Comparison of ENCODE assay signal across 8 cellular contexts in the genomic region with DNA sequence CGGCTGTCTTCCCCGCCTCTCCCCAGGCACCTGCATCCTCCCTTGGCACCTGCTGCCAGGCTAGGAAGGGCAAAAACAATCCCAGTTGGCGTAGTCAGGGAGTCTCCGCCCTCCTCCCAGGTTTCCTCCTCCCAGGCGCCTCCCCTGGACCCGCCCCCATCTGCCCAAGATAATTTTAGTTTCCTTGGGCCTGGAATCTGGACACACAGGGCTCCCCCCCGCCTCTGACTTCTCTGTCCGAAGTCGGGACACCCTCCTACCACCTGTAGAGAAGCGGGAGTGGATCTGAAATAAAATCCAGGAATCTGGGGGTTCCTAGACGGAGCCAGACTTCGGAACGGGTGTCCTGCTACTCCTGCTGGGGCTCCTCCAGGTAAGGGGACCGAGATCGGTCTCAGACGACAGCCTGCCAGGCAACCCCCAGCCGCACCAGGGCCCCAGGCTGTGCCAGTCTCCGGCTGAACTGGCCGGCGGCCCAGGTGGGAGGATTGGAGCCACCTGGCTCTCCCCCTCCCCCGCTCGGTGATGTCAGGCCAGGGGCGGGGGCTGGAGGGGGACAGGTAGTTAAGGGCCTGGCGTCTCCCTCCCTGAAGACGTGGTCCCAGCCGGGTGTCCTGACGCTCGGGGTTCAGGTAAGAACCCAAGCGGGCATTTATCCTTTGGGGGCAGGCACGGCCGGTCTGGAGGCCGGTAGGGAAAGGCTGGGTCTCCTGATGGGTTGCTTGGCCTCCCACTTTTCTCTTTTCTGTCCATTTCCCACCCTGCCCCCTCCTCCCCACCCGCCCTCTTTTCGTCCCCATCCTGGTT. TPM values are rescaled to one million over a fixed set of nuclear protein-coding genes. Genes with fewer than 3 reads are reported as not detected.
A peak's percentile ranks its signal among the peaks of the same experiment; 100 is the strongest.
DNase-seq lines count a peak whose midpoint lies in the region; ATAC-seq, FAIRE-seq and TF ChIP-seq lines count a peak whose summit lies in the region.

TSS of gene GRB7 (plus strand) at position 178 of the 807 bp plus-strand sequence. CDS start 4,364 bp downstream, outside the sequence.

- peak within 1 kb of the TSS; percentile 47 for H3K4me3 ChIP-seq in GM12878

- H3K27me3 ChIP-seq in CD4-positive, alpha-beta T cell (ENCODE audit: control insufficient read depth, insufficient read depth, low read length), result peaks cover 10% of the 10 kb centered on the region
- H3K27me3 ChIP-seq in GM12878 (replicated peaks in 1 of 2; ENCODE audit: control insufficient read depth in 2 of 2, insufficient read depth in 2 of 2, low read length in 1 of 2), result peaks cover 0 to 2% of the 10 kb centered on the region in 2 experiments; a peak in 2 of 4 replicates

- SMC1A ChIA-PET in GM12878 (lab: Charles Lee; ENCODE audit: uncharacterized antibody, unreplicated experiment), result interaction anchor here (0.9 kb wide), 1 partner anchor 54 kb away, joined by 3 read pairs; no protein-coding TSS in a partner anchor

- H3K4me1 ChIP-seq in GM12878 (ENCODE audit: control insufficient read depth, insufficient read depth, low read length), result peaks cover 10% of the 10 kb centered on the region

- TF ChIP-seq RAD21 in GM12878 (IDR thresholded peaks at IDR 0.05; ENCODE audit: insufficient read depth, low read depth, low read length), result no peak

- TF ChIP-seq POLR2A in GM12878 (IDR thresholded peaks at IDR 0.05; ENCODE audit: low read depth, low read length), result no peak

- H3K79me2 ChIP-seq in GM12878 (ENCODE audit: control insufficient read depth, insufficient read depth, low read length), result no peaks in the 10 kb centered on the region

- H3K9me3 ChIP-seq in CD4-positive, alpha-beta T cell (ENCODE audit: control insufficient read depth, low read length), result no peaks in the 10 kb centered on the region
- no peaks in the 10 kb centered on the region for H3K9me3 ChIP-seq in GM12878 (replicated peaks; ENCODE audit: control insufficient read depth, insufficient read depth, low read length)

- 8% methylated on average over 21 of the region's 34 CpGs for WGBS in GM12878 (ENCODE audit: insufficient coverage, insufficient replicate concordance, low lambda C conversion rate, missing lambda C conversion rate)

- RAD21 ChIA-PET in GM12878 (lab: Charles Lee; ENCODE audit: unreplicated experiment), result no interaction called here

- H3K27ac ChIP-seq in CD4-positive, alpha-beta T cell (ENCODE audit: low read depth, low read length), result no peak within 1 kb of the TSS
- H3K27ac ChIP-seq in GM12878 (ENCODE audit: control insufficient read depth, insufficient read depth), result no peak within 1 kb of the TSS

- peaks cover 6% of the 10 kb centered on the region for H3K4me1 Mint-ChIP-seq in CD4-positive, alpha-beta T cell (ENCODE audit: low read depth)
- peaks cover 26% of the 10 kb centered on the region for H3K4me1 Mint-ChIP-seq in type B pancreatic cell (ENCODE audit: unreplicated experiment)

- intact Hi-C loops in CD4-positive, alpha-beta T cell (cut with DNase I, micrococcal nuclease), result no loop called here
- intact Hi-C loops in GM12878 (cut with micrococcal nuclease; ENCODE audit: unreplicated experiment), result no loop called here

- peak within 1 kb of the TSS; percentile 54 for H2AFZ ChIP-seq in GM12878 (ENCODE audit: control insufficient read depth, low read depth, low read length)

- peak within 1 kb of the TSS; percentile 93 for H3K4me3 Mint-ChIP-seq in CD4-positive, alpha-beta T cell
- peak within 1 kb of the TSS; percentile 97 for H3K4me3 Mint-ChIP-seq in type B pancreatic cell

- BruUV-seq in GM12878 (replicated peaks; lab: Mats Ljungman, UMichigan), result no TSS peak

- in situ Hi-C loops in GM12878 (cut with MboI), result no loop called here

- no peak for TF ChIP-seq EP300 in GM12878 (IDR thresholded peaks at IDR 0.05; ENCODE audit: borderline replicate concordance in 1 of 2, control insufficient read depth in 1 of 2, low read depth in 2 of 2, low read length in 2 of 2)

- H3K27me3 Mint-ChIP-seq in CD4-positive, alpha-beta T cell, result peaks cover 20% of the 10 kb centered on the region
- peaks cover 40% of the 10 kb centered on the region for H3K27me3 Mint-ChIP-seq in type B pancreatic cell

- TF ChIP-seq CTCF in CD4-positive, alpha-beta T cell (IDR thresholded peaks at IDR 0.05), result no peak
- TF ChIP-seq CTCF in GM12878 (IDR thresholded peaks at IDR 0.05 in 2 of 3, conservative IDR thresholded peaks at IDR 0.05 in 1 of 3; ENCODE audit: control insufficient read depth in 2 of 3, extremely low read depth in 1 of 3, insufficient read depth in 1 of 3, low read depth in 3 of 3, low read length in 3 of 3) (no peak), type B pancreatic cell (conservative IDR thresholded peaks at IDR 0.05) (no peak)

- no peak for FAIRE-seq in GM12878 (lab: Jason Lieb, UNC)

- no peak for DNase-seq in CD4-positive, alpha-beta T cell
- DNase-seq in NCI-H1436 treated with DMSO at 0.1 percent for 48 hours (lab: John Stamatoyannopoulos, UW) (peak; percentile 38), GM12878 (ENCODE audit: low read depth, low spot score) (no peak), kidney glomerular epithelial cell (lab: John Stamatoyannopoulos, UW) (peak; percentile 61), type B pancreatic cell (ENCODE audit: extremely low spot score, unreplicated experiment) (no peak)
- DNase-seq in effector CD8-positive, alpha-beta T cell (lab: John Stamatoyannopoulos, UW), result no peak

- CTCF ChIA-PET in CD4-positive, alpha-beta T cell (lab: Charles Lee), result no interaction called here
- CTCF ChIA-PET in GM12878 (lab: Yijun Ruan, JAX), result no interaction called here

- no peaks in the 10 kb centered on the region for H4K20me1 ChIP-seq in GM12878 (ENCODE audit: control insufficient read depth, insufficient read depth)

- H3K27ac Mint-ChIP-seq in CD4-positive, alpha-beta T cell, result peak within 1 kb of the TSS; percentile 68
- peak within 1 kb of the TSS; percentile 98 for H3K27ac Mint-ChIP-seq in type B pancreatic cell

- no peaks in the 10 kb centered on the region for H3K9me3 Mint-ChIP-seq in CD4-positive, alpha-beta T cell
- no peaks in the 10 kb centered on the region for H3K9me3 Mint-ChIP-seq in type B pancreatic cell

- no peaks in the 10 kb centered on the region for H3K36me3 Mint-ChIP-seq in CD4-positive, alpha-beta T cell (ENCODE audit: low read depth)
- H3K36me3 Mint-ChIP-seq in type B pancreatic cell, result no peaks in the 10 kb centered on the region

- no peak within 1 kb of the TSS; the same call in 1 of the 2 replicates for H3K9ac ChIP-seq in GM12878 (ENCODE audit: control insufficient read depth, insufficient read depth, low read length)

- POLR2A ChIA-PET in CD4-positive, alpha-beta T cell (lab: Charles Lee), result no interaction called here
- POLR2A ChIA-PET in GM12878 (lab: Charles Lee), result no interaction called here

- no peak for ATAC-seq in CD4-positive, alpha-beta T cell (ENCODE audit: poor library complexity)
- ATAC-seq in GM12878 (peak; percentile 45), GM18502 (IDR thresholded peaks at IDR 0.05; ENCODE audit: poor library complexity, unreplicated experiment) (no peak), HG03039 (IDR thresholded peaks at IDR 0.05; ENCODE audit: unreplicated experiment) (no peak)

- peak within 1 kb of the TSS; percentile 70 for H3K4me2 ChIP-seq in GM12878 (ENCODE audit: control insufficient read depth, insufficient read depth)

- no peaks in the 10 kb centered on the region for H3K36me3 ChIP-seq in GM12878 (ENCODE audit: control insufficient read depth in 2 of 2, insufficient read depth in 2 of 2, low read length in 1 of 2)

TF ChIP-seq in GM12878, 131 proteins besides CTCF, POLR2A, EP300 and RAD21:
- TF ChIP-seq, protein P1, sequence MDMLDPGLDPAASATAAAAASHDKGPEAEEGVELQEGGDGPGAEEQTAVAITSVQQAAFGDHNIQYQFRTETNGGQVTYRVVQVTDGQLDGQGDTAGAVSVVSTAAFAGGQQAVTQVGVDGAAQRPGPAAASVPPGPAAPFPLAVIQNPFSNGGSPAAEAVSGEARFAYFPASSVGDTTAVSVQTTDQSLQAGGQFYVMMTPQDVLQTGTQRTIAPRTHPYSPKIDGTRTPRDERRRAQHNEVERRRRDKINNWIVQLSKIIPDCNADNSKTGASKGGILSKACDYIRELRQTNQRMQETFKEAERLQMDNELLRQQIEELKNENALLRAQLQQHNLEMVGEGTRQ (IDR thresholded peaks at IDR 0.05; ENCODE audit: borderline replicate concordance, low read depth, low read length), result no peak
- TF ChIP-seq BCL11A (IDR thresholded peaks at IDR 0.05; ENCODE audit: low read depth, low read length), result no peak
- TF ChIP-seq LARP7 (IDR thresholded peaks at IDR 0.05), result peak; percentile 24; the same call in 1 of the 2 replicates
- 0 out of 2 replicates have a peak, but pooled peaks have one; percentile 13 for TF ChIP-seq IKZF1 (conservative IDR thresholded peaks at IDR 0.05)
- no peak for TF ChIP-seq SIN3A (IDR thresholded peaks at IDR 0.05; ENCODE audit: low read depth, low read length)
- TF ChIP-seq IKZF2 (IDR thresholded peaks at IDR 0.05), result peak in 1 of 2 experiments; percentile 12; a peak in 1 of 4 replicates
- no peak for TF ChIP-seq MXI1 (IDR thresholded peaks at IDR 0.05; ENCODE audit: low read depth, low read length)

RNA-seq across cellular contexts. Expression of gene GRB7, which starts in this region (rescaled TPM):
- not detected for total RNA-seq in CD4-positive, alpha-beta T cell
- total RNA-seq in GM12878 (2013; cell fraction: nucleolus; rRNA removed), result 1.0 and 1.4 TPM in 2 replicates
- total RNA-seq in GM12878 (2014; rRNA removed) (0.16 and 0.34 TPM in 2 replicates), GM12878 (2014; rRNA removed; fragmentation: Illumina TruSeq; extraction: Trizol) (0.09 TPM in 1 of 2 replicates, not detected in the other), GM12878 (2021) (0.23 and 0.45 TPM in 2 replicates), type B pancreatic cell (ENCODE audit: low replicate concordance) (31.8 and 73.9 TPM in 2 replicates)
- not detected for polyA plus RNA-seq in GM12878 (2011; ENCODE audit: low read depth)
- polyA plus RNA-seq in GM12878 (2011; rRNA removed) (0.05 and 0.10 TPM in 2 replicates), GM12878 (2014; fragmentation: Illumina TruSeq; extraction: Trizol) (0.19 and 0.65 TPM in 2 replicates), GM12878 (2014; fragmentation: Nextera tagmentation; extraction: Ambion mirVana) (not detected), GM12878 (2014; rRNA removed) (0.19 and 0.36 TPM in 2 replicates), GM12878 (2016; fragmentation: Nextera tagmentation; extraction: Ambion mirVana) (under 1 TPM in 1 of 2 experiments, not detected in 1; 0.09 TPM)
- 0.04 and 0.08 TPM in 2 replicates for polyA plus RNA-seq in GM12878 (2011; cell fraction: cytosol; rRNA removed)
- 0.24 and 0.28 TPM in 2 replicates for polyA plus RNA-seq in GM12878 (2011; cell fraction: nucleus; rRNA removed)
- 0.35 and 0.38 TPM in 2 replicates for polyA plus RNA-seq in GM12878 (2012)
- polyA minus RNA-seq in GM12878 (2011; rRNA and poly(A)+ RNA removed), result not detected in 2 replicates
- polyA minus RNA-seq in GM12878 (2011; cell fraction: cytosol; rRNA and poly(A)+ RNA removed), result not detected in 2 replicates
- 0.12 TPM in 1 of 2 replicates, not detected in the other for polyA minus RNA-seq in GM12878 (2011; cell fraction: nucleus; rRNA and poly(A)+ RNA removed)

Comparison
In these comparisons a context has a peak if more than half of its experiments do, and no peak if none do; other contexts are left out.
1. RNA of gene GRB7 (total RNA-seq): 31.8 to 73.9 TPM in type B pancreatic cell; 0.09 to 1.4 TPM in GM12878 and not detected in CD4-positive, alpha-beta T cell; every median in the first group is over 10 times any median in the second.
2. DNase-seq: peak in NCI-H1436 treated with DMSO at 0.1 percent for 48 hours (single experiment) and kidney glomerular epithelial cell (single experiment); none in CD4-positive, alpha-beta T cell (0 of 10), GM12878 (single experiment), type B pancreatic cell (single experiment) and effector CD8-positive, alpha-beta T cell (single experiment).